29 cellular contexts compared by ENCODE assay signal in the genomic region with DNA sequence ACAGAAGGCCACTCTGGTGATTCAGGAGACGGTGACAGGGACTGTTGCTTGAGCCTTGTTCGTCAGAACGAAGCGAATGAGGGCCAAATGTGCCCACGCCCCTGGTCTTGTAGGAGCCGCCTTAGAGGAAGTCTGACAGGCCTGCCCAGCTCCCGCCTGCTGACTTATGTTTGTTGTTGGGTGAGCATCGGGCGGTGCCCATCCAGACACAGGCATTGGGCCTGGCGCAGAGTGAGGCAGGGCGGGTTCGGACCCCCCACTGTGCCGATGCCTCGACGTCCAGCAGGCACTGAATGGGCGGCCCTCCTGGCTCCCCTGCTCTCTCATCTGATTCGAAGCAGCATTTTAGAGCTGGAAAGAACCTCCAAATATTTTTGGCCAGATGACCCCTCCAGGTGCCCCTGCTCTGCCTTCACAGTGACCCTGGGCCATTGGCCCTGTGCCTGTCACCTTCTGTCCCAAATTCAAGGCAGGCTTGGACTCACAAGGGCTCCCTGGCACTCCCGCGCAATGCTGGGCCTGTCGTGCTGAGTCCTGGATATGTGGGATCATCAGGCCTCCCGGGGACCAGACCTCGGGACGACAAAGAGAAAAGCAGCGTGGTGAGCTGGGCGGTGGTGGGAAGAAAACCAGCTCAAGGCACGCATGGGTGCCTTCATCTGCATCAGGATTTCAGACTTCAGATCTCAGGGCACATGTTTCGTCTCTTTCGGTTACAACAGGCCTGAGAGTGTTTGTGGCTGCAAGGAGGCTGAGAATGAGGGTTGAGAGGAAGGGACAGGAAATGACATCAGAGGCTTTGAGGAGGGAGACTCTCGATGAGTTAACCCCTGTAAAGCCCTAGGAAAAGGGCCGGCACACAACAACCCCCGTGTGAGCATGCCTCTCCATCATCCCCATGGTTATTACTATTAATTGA. TPM values are rescaled to one million over a fixed set of nuclear protein-coding genes. Genes with fewer than 3 reads are reported as not detected.
A peak's percentile ranks its signal among the peaks of the same experiment; 100 is the strongest.
DNase-seq lines count a peak whose midpoint lies in the region; ATAC-seq and TF ChIP-seq lines count a peak whose summit lies in the region.
"Had no signal": no experiment of that assay in that cellular context is flagged by ENCODE, and none has a peak within 500 bp of the region (broad histone marks: within the 10 kb centered on the region; RNA-seq: fewer than 3 reads in every experiment).

No MANE protein-coding gene starts in this region.

- no peak overlapping the region for H3K27ac ChIP-seq in neural progenitor cell
- no peak overlapping the region for H3K27ac ChIP-seq in vagina
- H3K27ac ChIP-seq: 22Rv1, left ventricle myocardium inferior, SJSA1 had no signal

- no peak overlapping the region for H3K4me3 Mint-ChIP-seq in activated CD4-positive, alpha-beta memory T cell treated with anti-CD3 and anti-CD28 coated beads for 36 hours
- no peak overlapping the region for H3K4me3 Mint-ChIP-seq in activated CD4-positive, alpha-beta memory T cell treated with anti-CD3 and anti-CD28 coated beads, Interleukin-2, amount 10 ng/mL, durations not matched to agents 7 days and 5 days
- no peak overlapping the region for H3K4me3 Mint-ChIP-seq in neural progenitor cell
- H3K4me3 Mint-ChIP-seq: activated B cell treated with CpG ODN at 0.5 μM for 24 hours; activated T-helper 1 cell treated with anti-CD3 and anti-CD28 coated beads, Interleukin-12 subunit alpha, Interleukin-12 subunit beta, Interleukin-2, Interleukin-4 antibody, amounts not matched to agents 30 ng/mL and 10 ng/mL and 1 ng/mL, durations not matched to agents 14 hours and 24 hours and 36 hours; CD4-positive, alpha-beta T cell; mesothelial cell of epicardium had no signal

- H3K4me1 ChIP-seq in neural progenitor cell (no peaks in the 10 kb centered on the region), vagina (no peaks in the 10 kb centered on the region)
- H3K4me1 ChIP-seq: left ventricle myocardium inferior, SJSA1 had no signal

- no peaks in the 10 kb centered on the region for H3K36me3 ChIP-seq in neural progenitor cell
- H3K36me3 ChIP-seq in vagina, result no peaks in the 10 kb centered on the region
- H3K36me3 ChIP-seq: left ventricle myocardium inferior, SJSA1 had no signal

- H3K4me3 ChIP-seq in neural progenitor cell (no peak overlapping the region), vagina (no peak overlapping the region)
- H3K4me3 ChIP-seq: left ventricle myocardium inferior, SJSA1 had no signal

- no peaks in the 10 kb centered on the region for H3K79me2 ChIP-seq in neural progenitor cell (ENCODE audit: low read depth)

- H2AFZ ChIP-seq in neural progenitor cell (replicated peaks), result no peak overlapping the region

- H3K4me2 ChIP-seq in neural progenitor cell, result no peak overlapping the region

- TF ChIP-seq POLR2A in vagina (IDR thresholded peaks at IDR 0.05), result no peak

- H3K36me3 Mint-ChIP-seq in activated CD4-positive, alpha-beta memory T cell treated with anti-CD3 and anti-CD28 coated beads for 36 hours, result no peaks in the 10 kb centered on the region
- H3K36me3 Mint-ChIP-seq in activated CD4-positive, alpha-beta memory T cell treated with anti-CD3 and anti-CD28 coated beads, Interleukin-2, amount 10 ng/mL, durations not matched to agents 7 days and 5 days (ENCODE audit: low read depth), result no peaks in the 10 kb centered on the region
- no peaks in the 10 kb centered on the region for H3K36me3 Mint-ChIP-seq in neural progenitor cell
- H3K36me3 Mint-ChIP-seq: mesothelial cell of epicardium had no signal

- H3K9me3 ChIP-seq in neural progenitor cell (ENCODE audit: low read depth) (no peaks in the 10 kb centered on the region), vagina (no peaks in the 10 kb centered on the region)
- H3K9me3 ChIP-seq: left ventricle myocardium inferior, SJSA1 had no signal

- no peaks in the 10 kb centered on the region for H3K9me3 Mint-ChIP-seq in activated CD4-positive, alpha-beta memory T cell treated with anti-CD3 and anti-CD28 coated beads for 36 hours
- no peaks in the 10 kb centered on the region for H3K9me3 Mint-ChIP-seq in activated CD4-positive, alpha-beta memory T cell treated with anti-CD3 and anti-CD28 coated beads, Interleukin-2, amount 10 ng/mL, durations not matched to agents 7 days and 5 days
- peaks cover 2% of the 10 kb centered on the region for H3K9me3 Mint-ChIP-seq in neural progenitor cell
- H3K9me3 Mint-ChIP-seq: activated B cell treated with CpG ODN at 0.5 μM for 24 hours; activated T-helper 1 cell treated with anti-CD3 and anti-CD28 coated beads, Interleukin-12 subunit alpha, Interleukin-12 subunit beta, Interleukin-2, Interleukin-4 antibody, amounts not matched to agents 30 ng/mL and 10 ng/mL and 1 ng/mL, durations not matched to agents 14 hours and 24 hours and 36 hours; CD4-positive, alpha-beta T cell had no signal

- intact Hi-C loops in activated CD4-positive, alpha-beta memory T cell treated with anti-CD3 and anti-CD28 coated beads for 36 hours (cut with micrococcal nuclease), result no loop called here
- intact Hi-C loops in vagina (cut with DNase I), result no loop called here

- no peak for TF ChIP-seq CTCF in neural progenitor cell (IDR thresholded peaks at IDR 0.05)
- TF ChIP-seq CTCF in vagina (IDR thresholded peaks at IDR 0.05), result no peak

- no peak overlapping the region for H3K27ac Mint-ChIP-seq in activated CD4-positive, alpha-beta memory T cell treated with anti-CD3 and anti-CD28 coated beads for 36 hours
- H3K27ac Mint-ChIP-seq in activated CD4-positive, alpha-beta memory T cell treated with anti-CD3 and anti-CD28 coated beads, Interleukin-2, amount 10 ng/mL, durations not matched to agents 7 days and 5 days, result no peak overlapping the region
- peak overlapping the region; percentile 50 for H3K27ac Mint-ChIP-seq in neural progenitor cell
- H3K27ac Mint-ChIP-seq: activated B cell treated with CpG ODN at 0.5 μM for 24 hours; activated T-helper 1 cell treated with anti-CD3 and anti-CD28 coated beads, Interleukin-12 subunit alpha, Interleukin-12 subunit beta, Interleukin-2, Interleukin-4 antibody, amounts not matched to agents 30 ng/mL and 10 ng/mL and 1 ng/mL, durations not matched to agents 14 hours and 24 hours and 36 hours; CD4-positive, alpha-beta T cell; mesothelial cell of epicardium had no signal

- no peaks in the 10 kb centered on the region for H3F3A ChIP-seq in neural progenitor cell (ENCODE audit: low read depth)

- no peak overlapping the region for H3K9ac ChIP-seq in neural progenitor cell

- CTCF ChIA-PET in activated CD4-positive, alpha-beta memory T cell treated with anti-CD3 and anti-CD28 coated beads for 36 hours (lab: Charles Lee), result no interaction called here
- CTCF ChIA-PET in activated CD4-positive, alpha-beta memory T cell treated with anti-CD3 and anti-CD28 coated beads, Interleukin-2, amount 10 ng/mL, durations not matched to agents 7 days and 5 days (lab: Charles Lee), result no interaction called here

- peaks cover 27% of the 10 kb centered on the region for H3K27me3 Mint-ChIP-seq in activated CD4-positive, alpha-beta memory T cell treated with anti-CD3 and anti-CD28 coated beads for 36 hours
- H3K27me3 Mint-ChIP-seq in activated CD4-positive, alpha-beta memory T cell treated with anti-CD3 and anti-CD28 coated beads, Interleukin-2, amount 10 ng/mL, durations not matched to agents 7 days and 5 days, result peaks cover 2% of the 10 kb centered on the region
- H3K27me3 Mint-ChIP-seq in neural progenitor cell (ENCODE audit: insufficient read depth, low read depth), result peaks cover 6% of the 10 kb centered on the region

- POLR2A ChIA-PET in activated CD4-positive, alpha-beta memory T cell treated with anti-CD3 and anti-CD28 coated beads for 36 hours (lab: Charles Lee), result no interaction called here
- POLR2A ChIA-PET in activated CD4-positive, alpha-beta memory T cell treated with anti-CD3 and anti-CD28 coated beads, Interleukin-2, amount 10 ng/mL, durations not matched to agents 7 days and 5 days (lab: Charles Lee), result no interaction called here

- DNase-seq in activated CD4-positive, alpha-beta memory T cell treated with anti-CD3 and anti-CD28 coated beads for 36 hours, result peak; percentile 3
- DNase-seq in activated CD4-positive, alpha-beta memory T cell treated with anti-CD3 and anti-CD28 coated beads, Interleukin-2, amount 10 ng/mL, durations not matched to agents 7 days and 5 days, result no peak
- DNase-seq in ecto neural progenitor cell (ENCODE audit: low spot score), result peak; percentile 43
- no peak for DNase-seq in neural progenitor cell (ENCODE audit: low spot score)
- peak; percentile 64 to 72 for DNase-seq in vagina (ENCODE audit: extremely low spot score in 2 of 2)
- DNase-seq in NCI-H1092 treated with DMSO at 0.1 percent for 48 hours (lab: John Stamatoyannopoulos, UW), result no peak
- DNase-seq: activated B cell treated with CpG ODN at 0.5 μM for 24 hours; activated CD4-positive, alpha-beta T cell treated with anti-CD3 and anti-CD28 coated beads, Interleukin-2, amount 50 U/mL, for 1 hour; activated naive CD4-positive, alpha-beta T cell treated with Interleukin-2 at 50 U/mL for 16 hours; central memory CD4-positive, alpha-beta T cell; glutamatergic neuron; Kasumi-1; left ventricle myocardium inferior; NCI-H1436 treated with DMSO at 0.1 percent for 48 hours; NCI-H774; occipital lobe; RPMI8226; stimulated activated CD4-positive, alpha-beta T cell treated with anti-CD3 and anti-CD28 coated beads, Interleukin-15, amount 100 ng/mL, for 24 hours; stimulated activated CD4-positive, alpha-beta T cell treated with anti-CD3 and anti-CD28 coated beads, Interleukin-4, amount 100 ng/mL, for 4 hours; T-helper 1 cell; trophoblast cell had no signal

- no peaks in the 10 kb centered on the region for H4K20me1 ChIP-seq in neural progenitor cell (ENCODE audit: low read depth)

- no peaks in the 10 kb centered on the region for H3K27me3 ChIP-seq in neural progenitor cell
- no peaks in the 10 kb centered on the region for H3K27me3 ChIP-seq in vagina

- H3K4me1 Mint-ChIP-seq in activated CD4-positive, alpha-beta memory T cell treated with anti-CD3 and anti-CD28 coated beads for 36 hours (ENCODE audit: low read depth), result no peaks in the 10 kb centered on the region
- no peaks in the 10 kb centered on the region for H3K4me1 Mint-ChIP-seq in activated CD4-positive, alpha-beta memory T cell treated with anti-CD3 and anti-CD28 coated beads, Interleukin-2, amount 10 ng/mL, durations not matched to agents 7 days and 5 days
- peaks cover 26% of the 10 kb centered on the region for H3K4me1 Mint-ChIP-seq in neural progenitor cell
- H3K4me1 Mint-ChIP-seq: mesothelial cell of epicardium had no signal

- no peak for ATAC-seq in HG02884 (IDR thresholded peaks at IDR 0.05; ENCODE audit: unreplicated experiment)
- no peak for ATAC-seq in GM18511 (IDR thresholded peaks at IDR 0.05; ENCODE audit: unreplicated experiment)
- ATAC-seq: esophagus mucosa had no signal

RNA-seq across cellular contexts. Expression of gene OLFM1, which starts 37.1 kb away (rescaled TPM):
- total RNA-seq in activated CD4-positive, alpha-beta memory T cell treated with anti-CD3 and anti-CD28 coated beads for 36 hours, result not detected
- not detected for total RNA-seq in activated CD4-positive, alpha-beta memory T cell treated with anti-CD3 and anti-CD28 coated beads, Interleukin-2, amount 10 ng/mL, durations not matched to agents 7 days and 5 days
- 4.0 and 6.6 TPM in 2 replicates for total RNA-seq in neural progenitor cell (ENCODE audit: low replicate concordance)
- 39.0 TPM for total RNA-seq in vagina
- total RNA-seq: activated B cell treated with CpG ODN at 0.5 μM for 24 hours; CD4-positive, alpha-beta T cell had no signal

Comparison
In these comparisons a context has a peak if more than half of its experiments do, and no peak if none do; other contexts are left out.
1. DNase-seq: peak in activated CD4-positive, alpha-beta memory T cell treated with anti-CD3 and anti-CD28 coated beads for 36 hours (single experiment), ecto neural progenitor cell (single experiment) and vagina (2 of 2); none in activated CD4-positive, alpha-beta memory T cell treated with anti-CD3 and anti-CD28 coated beads, Interleukin-2, amount 10 ng/mL, durations not matched to agents 7 days and 5 days (single experiment), neural progenitor cell (single experiment) and NCI-H1092 treated with DMSO at 0.1 percent for 48 hours (single experiment).